In the genomic region with DNA sequence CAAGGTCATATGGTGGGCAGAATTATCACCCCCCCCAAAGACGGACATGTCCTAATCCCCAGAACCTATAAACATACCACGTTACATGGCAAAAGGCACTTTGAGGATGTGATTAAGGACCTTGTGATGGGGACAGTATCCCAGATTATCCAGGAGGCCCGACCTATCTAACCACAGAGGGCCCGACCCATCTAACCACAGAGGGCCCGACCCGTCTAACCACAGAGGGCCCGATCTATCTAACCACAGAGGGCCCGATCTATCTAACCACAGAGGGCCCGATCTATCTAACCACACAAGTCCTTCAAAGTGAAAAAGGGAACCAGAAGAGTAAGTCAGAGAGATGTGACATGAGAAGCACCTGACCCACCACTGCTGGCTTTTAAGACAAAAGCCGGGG, we compare ENCODE assay signal across 13 cellular contexts. TPM values are rescaled to one million over a fixed set of nuclear protein-coding genes. Genes with fewer than 3 reads are reported as not detected.
DNase-seq lines count a peak whose midpoint lies in the region; ATAC-seq and TF ChIP-seq lines count a peak whose summit lies in the region.
"Had no signal": no experiment of that assay in that cellular context is flagged by ENCODE, and none has a peak within 500 bp of the region (broad histone marks: within the 10 kb centered on the region; RNA-seq: fewer than 3 reads in every experiment).

No MANE protein-coding gene starts in this region.

- POLR2A ChIA-PET in activated CD4-positive, alpha-beta memory T cell treated with anti-CD3 and anti-CD28 coated beads, Interleukin-2, amount 10 ng/mL, durations not matched to agents 7 days and 5 days (lab: Charles Lee): no interaction called here

- no peaks in the 10 kb centered on the region for H3K27me3 Mint-ChIP-seq in activated CD4-positive, alpha-beta memory T cell treated with anti-CD3 and anti-CD28 coated beads, Interleukin-2, amount 10 ng/mL, durations not matched to agents 7 days and 5 days
- no peaks in the 10 kb centered on the region for H3K27me3 Mint-ChIP-seq in naive B cell

- TF ChIP-seq CTCF in MM.1S (IDR thresholded peaks at IDR 0.05; ENCODE audit: low read length) (no peak), GM13977 (IDR thresholded peaks at IDR 0.05; ENCODE audit: extremely low read depth, insufficient read depth, missing control alignments) (no peak)

- H3F3A ChIP-seq in MM.1S (ENCODE audit: insufficient read depth, low read length): no peaks in the 10 kb centered on the region; the same call in 1 of the 2 replicates

- H3K9me3 Mint-ChIP-seq in activated CD4-positive, alpha-beta memory T cell treated with anti-CD3 and anti-CD28 coated beads, Interleukin-2, amount 10 ng/mL, durations not matched to agents 7 days and 5 days: no peaks in the 10 kb centered on the region
- no peaks in the 10 kb centered on the region for H3K9me3 Mint-ChIP-seq in naive B cell

- 0 out of 2 replicates have a peak, but pooled peaks cover 4% of the 10 kb centered on the region for H4K20me1 ChIP-seq in MM.1S (ENCODE audit: insufficient read depth, low read length)

- CTCF ChIA-PET in activated CD4-positive, alpha-beta memory T cell treated with anti-CD3 and anti-CD28 coated beads, Interleukin-2, amount 10 ng/mL, durations not matched to agents 7 days and 5 days (lab: Charles Lee): interaction anchor here (0.6 to 2.1 kb wide), 2 partner anchors 10 to 216 kb away, joined by 3 to 9 read pairs; no protein-coding TSS in a partner anchor

- peaks cover 23% of the 10 kb centered on the region for H3K79me2 ChIP-seq in MM.1S (ENCODE audit: low read length)

- ATAC-seq in naive B cell (ENCODE audit: low read depth in 2 of 2) (peak; percentile 32 to 46), HG02870 (IDR thresholded peaks at IDR 0.05; ENCODE audit: unreplicated experiment) (no peak), HG02759 (IDR thresholded peaks at IDR 0.05; ENCODE audit: unreplicated experiment) (no peak)
- ATAC-seq: mucosa of descending colon had no signal

- peaks cover 9% of the 10 kb centered on the region; the same call in 1 of the 2 replicates for H3K36me3 ChIP-seq in MM.1S (replicated peaks; ENCODE audit: insufficient read depth, low read length)

- H3K9me3 ChIP-seq in MM.1S (replicated peaks; ENCODE audit: insufficient read depth, low read length): no peaks in the 10 kb centered on the region
- H3K9me3 ChIP-seq: mucosa of descending colon had no signal

- in situ Hi-C loops in GM13977 (cut with MboI; ENCODE audit: low pct_unique_long_range_greater_than_20kb, low sequenced_read_pairs, unreplicated experiment): loop anchor here (10.0 kb wide), 1 partner anchor 208 kb away; no protein-coding TSS in a partner anchor

- H3K4me1 Mint-ChIP-seq in activated CD4-positive, alpha-beta memory T cell treated with anti-CD3 and anti-CD28 coated beads, Interleukin-2, amount 10 ng/mL, durations not matched to agents 7 days and 5 days: peaks cover 24% of the 10 kb centered on the region
- H3K4me1 Mint-ChIP-seq in naive B cell: peaks cover 8% of the 10 kb centered on the region in 3 donors

- H3K4me3 Mint-ChIP-seq in activated CD4-positive, alpha-beta memory T cell treated with anti-CD3 and anti-CD28 coated beads, Interleukin-2, amount 10 ng/mL, durations not matched to agents 7 days and 5 days: no peak overlapping the region
- no peak overlapping the region for H3K4me3 Mint-ChIP-seq in naive B cell

- H3K4me3 ChIP-seq in MM.1S (ENCODE audit: low read length): no peak overlapping the region
- H3K4me3 ChIP-seq: mucosa of descending colon, skin epidermis had no signal

- no peak overlapping the region for H3K9ac ChIP-seq in MM.1S (ENCODE audit: low read length)

- H3K27ac ChIP-seq in MM.1S (ENCODE audit: low read length): no peak overlapping the region; the same call in 1 of the 2 replicates
- H3K27ac ChIP-seq: skin epidermis had no signal

- DNase-seq in EL: peak; percentile 56
- peak; percentile 51 for DNase-seq in MM.1S
- DNase-seq in activated CD4-positive, alpha-beta memory T cell treated with anti-CD3 and anti-CD28 coated beads, Interleukin-2, amount 10 ng/mL, durations not matched to agents 7 days and 5 days: no peak
- no peak for DNase-seq in naive B cell
- no peak for DNase-seq in activated gamma-delta T cell (lab: John Stamatoyannopoulos, UW)
- DNase-seq in GM13977 (ENCODE audit: low spot score): no peak
- DNase-seq: Karpas-422; mucosa of descending colon; NCI-H524; stimulated activated CD8-positive, alpha-beta memory T cell treated with anti-CD3 and anti-CD28 coated beads, Interleukin-4, amount 100 ng/mL, for 48 hours had no signal

- peaks cover 16% of the 10 kb centered on the region for H3K4me1 ChIP-seq in MM.1S (ENCODE audit: low read length)

- peak overlapping the region; percentile 16 for H3K27ac Mint-ChIP-seq in activated CD4-positive, alpha-beta memory T cell treated with anti-CD3 and anti-CD28 coated beads, Interleukin-2, amount 10 ng/mL, durations not matched to agents 7 days and 5 days
- H3K27ac Mint-ChIP-seq in naive B cell: peak overlapping the region in 2 of 6 donors; percentile 39 to 44

- H3K4me2 ChIP-seq in MM.1S (ENCODE audit: low read depth, low read length): no peak overlapping the region

- no peaks in the 10 kb centered on the region for H3K9me2 ChIP-seq in MM.1S (replicated peaks; ENCODE audit: insufficient read depth, low read length)

- H3K36me3 Mint-ChIP-seq in activated CD4-positive, alpha-beta memory T cell treated with anti-CD3 and anti-CD28 coated beads, Interleukin-2, amount 10 ng/mL, durations not matched to agents 7 days and 5 days (ENCODE audit: low read depth): peaks cover 63% of the 10 kb centered on the region
- H3K36me3 Mint-ChIP-seq in naive B cell: peaks cover 31 to 33% of the 10 kb centered on the region in 2 donors

- H3K27me3 ChIP-seq in MM.1S (replicated peaks; ENCODE audit: insufficient read depth, low read length): no peaks in the 10 kb centered on the region

- no peak overlapping the region for H2AFZ ChIP-seq in MM.1S (ENCODE audit: low read length)

RNA-seq across cellular contexts. Expression of a gene that starts 56.8 kb away (rescaled TPM):
- total RNA-seq in activated CD4-positive, alpha-beta memory T cell treated with anti-CD3 and anti-CD28 coated beads, Interleukin-2, amount 10 ng/mL, durations not matched to agents 7 days and 5 days: 10 to 100 TPM; 70.7 to 71.6 TPM
- polyA plus RNA-seq in naive B cell (ENCODE audit: low read depth in 6 of 6): 10 to 100 TPM in 2 of 6 donors, 1 to 10 TPM in 4; 6.3 to 13.3 (median 8.3) TPM

Comparison
In these comparisons a context has a peak if more than half of its experiments do, and no peak if none do; other contexts are left out.
1. DNase-seq: peak in EL (single experiment) and MM.1S (single experiment); none in activated CD4-positive, alpha-beta memory T cell treated with anti-CD3 and anti-CD28 coated beads, Interleukin-2, amount 10 ng/mL, durations not matched to agents 7 days and 5 days (single experiment), naive B cell (single experiment), activated gamma-delta T cell (single experiment) and GM13977 (single experiment).
2. ATAC-seq: peak in naive B cell (2 of 2); none in HG02870 (single experiment) and HG02759 (single experiment).